ENCODE assay signal across 9 cellular contexts in genomic region chr10:119517235-119518141, GRCh38. TPM values are rescaled to one million over a fixed set of nuclear protein-coding genes. Genes with fewer than 3 reads are reported as not detected.
DNase-seq lines count a peak whose midpoint lies in the region; ATAC-seq and TF ChIP-seq lines count a peak whose summit lies in the region.
"Had no signal": no experiment of that assay in that cellular context is flagged by ENCODE, and none has a peak within 500 bp of the region (broad histone marks: within the 10 kb centered on the region; RNA-seq: fewer than 3 reads in every experiment).

No MANE protein-coding gene starts in this region.

- H3K4me3 ChIP-seq in epithelial cell of esophagus (ENCODE audit: low read length) (no peak overlapping the region), spleen (peak overlapping the region in 1 of 8 donors; percentile 46)
- H3K4me3 ChIP-seq: dorsolateral prefrontal cortex had no signal

- peaks cover 22% of the 10 kb centered on the region for H3K4me1 Mint-ChIP-seq in WTC11

- TF ChIP-seq CTCF in WTC11 (IDR thresholded peaks at IDR 0.05), result no peak
- TF ChIP-seq CTCF in epithelial cell of esophagus (IDR thresholded peaks at IDR 0.05; ENCODE audit: insufficient read depth, low read depth, low read length, missing control alignments), result no peak
- TF ChIP-seq CTCF in spleen (IDR thresholded peaks at IDR 0.05 in 8 of 11, conservative IDR thresholded peaks at IDR 0.05 in 3 of 11), result no peak

- no peaks in the 10 kb centered on the region for H3K9me3 ChIP-seq in spleen

- POLR2A ChIA-PET in WTC11 (lab: Charles Lee), result no interaction called here

- intact Hi-C loops in spleen (cut with DNase I; ENCODE audit: low total_unique reads), result no loop called here

- no peaks in the 10 kb centered on the region for H3K27me3 Mint-ChIP-seq in WTC11 (ENCODE audit: low read depth)

- CTCF ChIA-PET in WTC11 (lab: Charles Lee), result interaction anchor here (0.7 to 1.4 kb wide), 2 partner anchors 26 to 72 kb away, joined by 3 to 4 read pairs; no protein-coding TSS in a partner anchor

- ATAC-seq in GM19468 (IDR thresholded peaks at IDR 0.05; ENCODE audit: extremely low read depth, unreplicated experiment) (peak; percentile 20), HG03565 (IDR thresholded peaks at IDR 0.05; ENCODE audit: unreplicated experiment) (peak; percentile 53), WTC11 (no peak)

- no peak overlapping the region for H3K4me3 Mint-ChIP-seq in WTC11

- H3K36me3 Mint-ChIP-seq in WTC11, result no peaks in the 10 kb centered on the region; the same call in 1 of the 2 replicates

- TF ChIP-seq POLR2A in spleen (IDR thresholded peaks at IDR 0.05), result no peak

- H3K4me1 ChIP-seq in spleen, result peaks cover 23 to 40% (median 37%) of the 10 kb centered on the region in 6 donors

- DNase-seq in CD1c-positive myeloid dendritic cell (ENCODE audit: extremely low spot score) (peak; percentile 89), WTC11 (ENCODE audit: low spot score) (no peak), epithelial cell of esophagus (ENCODE audit: low read depth) (peak; percentile 16), spleen (peak; percentile 85), RPMI8226 (no peak), inferior parietal cortex (ENCODE audit: extremely low spot score) (no peak)

- 23 to 35% (median 26%) methylated on average over 20 to 21 of the region's 21 CpGs for WGBS in spleen, 5 donors

- peaks cover 0 to 41% (median 7%) of the 10 kb centered on the region in 6 donors for H3K36me3 ChIP-seq in spleen

- H3K27ac ChIP-seq in spleen, result peak overlapping the region; percentile 55 to 86 (median 76)

- H3K27ac Mint-ChIP-seq in WTC11, result peak overlapping the region; percentile 41; the same call in 1 of the 2 replicates

- no peaks in the 10 kb centered on the region for H3K27me3 ChIP-seq in spleen (replicated peaks in 1 of 7)

- H3K9me3 Mint-ChIP-seq in WTC11, result no peaks in the 10 kb centered on the region

TF ChIP-seq in WTC11, 78 proteins besides CTCF, POLR2A, EP300 and RAD21:
- TF ChIP-seq JUN (CRISPR knock-in tag; IDR thresholded peaks at IDR 0.05) (no peak), EMX1 (CRISPR knock-in tag; IDR thresholded peaks at IDR 0.05) (no peak), KAT7 (CRISPR knock-in tag; IDR thresholded peaks at IDR 0.05; ENCODE audit: borderline replicate concordance) (no peak), MXD4 (CRISPR knock-in tag; IDR thresholded peaks at IDR 0.05; ENCODE audit: borderline replicate concordance) (no peak), AR (CRISPR knock-in tag; IDR thresholded peaks at IDR 0.05) (no peak), GRHL2 (CRISPR knock-in tag; IDR thresholded peaks at IDR 0.05; ENCODE audit: insufficient replicate concordance, severe bottlenecking) (no peak), SMAD4 (CRISPR knock-in tag; IDR thresholded peaks at IDR 0.05) (no peak), ETV6 (CRISPR knock-in tag; IDR thresholded peaks at IDR 0.05) (no peak), ZNF423 (CRISPR knock-in tag; IDR thresholded peaks at IDR 0.05) (no peak), ZNF121 (CRISPR knock-in tag; IDR thresholded peaks at IDR 0.05) (no peak), ZNF317 (CRISPR knock-in tag; IDR thresholded peaks at IDR 0.05; ENCODE audit: borderline replicate concordance, low read depth) (no peak), ZBTB21 (CRISPR knock-in tag; IDR thresholded peaks at IDR 0.05; ENCODE audit: borderline replicate concordance) (no peak), ZMAT4 (CRISPR knock-in tag; IDR thresholded peaks at IDR 0.05) (no peak), ZNF671 (CRISPR knock-in tag; IDR thresholded peaks at IDR 0.05) (no peak), PRDM15 (CRISPR knock-in tag; IDR thresholded peaks at IDR 0.05) (no peak), GABPB1 (CRISPR knock-in tag; IDR thresholded peaks at IDR 0.05) (no peak)
TF ChIP-seq in WTC11: peak in this region for 0.

RNA-seq across cellular contexts. Expression of gene RGS10, which starts 25.0 kb away (rescaled TPM):
- total RNA-seq in WTC11 (2021) (21.6 to 23.1 TPM (median 22.6 TPM) in 3 replicates), spleen (10 to 100 TPM; 29.1 to 74.1 (median 38.9) TPM)
- polyA plus RNA-seq in spleen, result 100 to 1,000 TPM in 1 of 3 donors, 10 to 100 TPM in 2; 52.7 to 127 (median 92.9) TPM

Comparison
In these comparisons a context has a peak if more than half of its experiments do, and no peak if none do; other contexts are left out.
1. DNase-seq: peak in CD1c-positive myeloid dendritic cell (single experiment), epithelial cell of esophagus (single experiment) and spleen (single experiment); none in WTC11 (single experiment), RPMI8226 (single experiment) and inferior parietal cortex (single experiment).